Comparison of ENCODE assay signal across 1 cellular context in the genomic region with DNA sequence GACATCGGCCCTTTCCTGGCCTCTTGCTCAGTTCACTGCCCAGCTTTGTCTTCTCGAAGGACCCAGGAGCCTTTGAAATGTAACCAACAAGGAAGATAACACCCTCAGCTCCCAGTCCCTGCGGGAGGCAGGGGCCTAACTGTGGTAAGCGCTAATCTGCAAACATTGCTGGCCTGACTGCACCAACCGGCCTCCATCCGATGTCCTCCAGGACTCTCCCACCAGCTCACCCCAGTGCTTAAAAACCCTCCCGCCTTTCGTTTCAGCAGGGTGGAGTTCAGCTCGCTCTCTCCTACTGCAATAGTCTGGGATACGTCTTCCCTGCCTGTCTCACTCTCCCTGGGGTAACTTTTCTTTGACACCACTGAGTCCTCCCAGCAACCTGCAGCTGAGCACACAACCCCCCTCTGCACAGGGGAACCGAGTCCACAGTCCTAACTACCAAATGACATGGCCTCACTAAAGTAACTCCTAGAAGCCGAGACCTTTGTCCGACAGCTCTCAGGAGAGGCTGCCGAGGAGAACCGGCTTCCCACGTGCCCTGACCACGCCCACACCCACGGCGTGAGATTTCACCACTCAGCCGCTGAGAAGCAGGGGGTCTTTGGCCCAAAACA.
TF ChIP-seq lines count a peak whose summit lies in the region.

No MANE protein-coding gene starts in this region.

TF ChIP-seq in HepG2, 621 proteins besides CTCF, POLR2A, EP300 and RAD21 (continued from another document and continues in another):
- TF ChIP-seq NRL (CRISPR knock-in tag; IDR thresholded peaks at IDR 0.05; ENCODE audit: borderline replicate concordance), result no peak
- 0 out of 2 replicates have a peak, but pooled peaks have one; percentile 22 for TF ChIP-seq ZNF558 (CRISPR knock-in tag; IDR thresholded peaks at IDR 0.05; ENCODE audit: borderline replicate concordance)
- 0 out of 2 replicates have a peak, but pooled peaks have one; percentile 49 for TF ChIP-seq PHF21A (CRISPR knock-in tag; IDR thresholded peaks at IDR 0.05)
- 0 out of 2 replicates have a peak, but pooled peaks have one; percentile 28 for TF ChIP-seq ZBTB38 (CRISPR knock-in tag; IDR thresholded peaks at IDR 0.05)
- TF ChIP-seq, protein P1, sequence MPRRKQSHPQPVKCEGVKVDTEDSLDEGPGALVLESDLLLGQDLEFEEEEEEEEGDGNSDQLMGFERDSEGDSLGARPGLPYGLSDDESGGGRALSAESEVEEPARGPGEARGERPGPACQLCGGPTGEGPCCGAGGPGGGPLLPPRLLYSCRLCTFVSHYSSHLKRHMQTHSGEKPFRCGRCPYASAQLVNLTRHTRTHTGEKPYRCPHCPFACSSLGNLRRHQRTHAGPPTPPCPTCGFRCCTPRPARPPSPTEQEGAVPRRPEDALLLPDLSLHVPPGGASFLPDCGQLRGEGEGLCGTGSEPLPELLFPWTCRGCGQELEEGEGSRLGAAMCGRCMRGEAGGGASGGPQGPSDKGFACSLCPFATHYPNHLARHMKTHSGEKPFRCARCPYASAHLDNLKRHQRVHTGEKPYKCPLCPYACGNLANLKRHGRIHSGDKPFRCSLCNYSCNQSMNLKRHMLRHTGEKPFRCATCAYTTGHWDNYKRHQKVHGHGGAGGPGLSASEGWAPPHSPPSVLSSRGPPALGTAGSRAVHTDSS (CRISPR knock-in tag; conservative IDR thresholded peaks at IDR 0.05), result no peak
- peak; percentile 46; the same call in 1 of the 2 replicates for TF ChIP-seq GLI4 (CRISPR knock-in tag; IDR thresholded peaks at IDR 0.05; ENCODE audit: borderline replicate concordance)
- TF ChIP-seq, protein P2, sequence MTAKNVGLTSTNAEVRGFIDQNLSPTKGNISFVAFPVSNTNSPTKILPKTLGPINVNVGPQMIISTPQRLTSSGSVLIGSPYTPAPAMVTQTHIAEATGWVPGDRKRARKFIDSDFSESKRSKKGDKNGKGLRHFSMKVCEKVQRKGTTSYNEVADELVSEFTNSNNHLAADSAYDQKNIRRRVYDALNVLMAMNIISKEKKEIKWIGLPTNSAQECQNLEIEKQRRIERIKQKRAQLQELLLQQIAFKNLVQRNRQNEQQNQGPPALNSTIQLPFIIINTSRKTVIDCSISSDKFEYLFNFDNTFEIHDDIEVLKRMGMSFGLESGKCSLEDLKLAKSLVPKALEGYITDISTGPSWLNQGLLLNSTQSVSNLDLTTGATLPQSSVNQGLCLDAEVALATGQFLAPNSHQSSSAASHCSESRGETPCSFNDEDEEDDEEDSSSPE (CRISPR knock-in tag; IDR thresholded peaks at IDR 0.05), result 0 out of 2 replicates have a peak, but pooled peaks have one; percentile 10
- no peak for TF ChIP-seq KAT8 (CRISPR knock-in tag; IDR thresholded peaks at IDR 0.05)
- TF ChIP-seq IRF2 (CRISPR knock-in tag; IDR thresholded peaks at IDR 0.05), result 0 out of 2 replicates have a peak, but pooled peaks have one; percentile 38
- TF ChIP-seq, protein P3, sequence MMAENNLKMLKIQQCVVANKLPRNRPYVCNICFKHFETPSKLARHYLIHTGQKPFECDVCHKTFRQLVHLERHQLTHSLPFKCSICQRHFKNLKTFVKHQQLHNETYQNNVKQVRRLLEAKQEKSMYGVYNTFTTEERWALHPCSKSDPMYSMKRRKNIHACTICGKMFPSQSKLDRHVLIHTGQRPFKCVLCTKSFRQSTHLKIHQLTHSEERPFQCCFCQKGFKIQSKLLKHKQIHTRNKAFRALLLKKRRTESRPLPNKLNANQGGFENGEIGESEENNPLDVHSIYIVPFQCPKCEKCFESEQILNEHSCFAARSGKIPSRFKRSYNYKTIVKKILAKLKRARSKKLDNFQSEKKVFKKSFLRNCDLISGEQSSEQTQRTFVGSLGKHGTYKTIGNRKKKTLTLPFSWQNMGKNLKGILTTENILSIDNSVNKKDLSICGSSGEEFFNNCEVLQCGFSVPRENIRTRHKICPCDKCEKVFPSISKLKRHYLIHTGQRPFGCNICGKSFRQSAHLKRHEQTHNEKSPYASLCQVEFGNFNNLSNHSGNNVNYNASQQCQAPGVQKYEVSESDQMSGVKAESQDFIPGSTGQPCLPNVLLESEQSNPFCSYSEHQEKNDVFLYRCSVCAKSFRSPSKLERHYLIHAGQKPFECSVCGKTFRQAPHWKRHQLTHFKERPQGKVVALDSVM (CRISPR knock-in tag; IDR thresholded peaks at IDR 0.05), result peak; percentile 65; the same call in 1 of the 2 replicates
- TF ChIP-seq, protein P4, sequence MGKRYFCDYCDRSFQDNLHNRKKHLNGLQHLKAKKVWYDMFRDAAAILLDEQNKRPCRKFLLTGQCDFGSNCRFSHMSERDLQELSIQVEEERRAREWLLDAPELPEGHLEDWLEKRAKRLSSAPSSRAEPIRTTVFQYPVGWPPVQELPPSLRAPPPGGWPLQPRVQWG (CRISPR knock-in tag; IDR thresholded peaks at IDR 0.05; ENCODE audit: borderline replicate concordance, low read depth), result no peak
- TF ChIP-seq TCF12 (IDR thresholded peaks at IDR 0.05), result no peak
- TF ChIP-seq TCF12 (CRISPR knock-in tag; IDR thresholded peaks at IDR 0.05), result 0 out of 2 replicates have a peak, but pooled peaks have one; percentile 57
- 0 out of 2 replicates have a peak, but pooled peaks have one; percentile 28 for TF ChIP-seq SPEN (CRISPR knock-in tag; IDR thresholded peaks at IDR 0.05; ENCODE audit: low read depth)
- 0 out of 2 replicates have a peak, but pooled peaks have one; percentile 52 for TF ChIP-seq ZNF589 (CRISPR knock-in tag; conservative IDR thresholded peaks at IDR 0.05)
- peak; percentile 49; the same call in 1 of the 2 replicates for TF ChIP-seq ZSCAN21 (CRISPR knock-in tag; IDR thresholded peaks at IDR 0.05; ENCODE audit: borderline replicate concordance)
- TF ChIP-seq ZNF501 (CRISPR knock-in tag; IDR thresholded peaks at IDR 0.05), result peak; percentile 51; the same call in 1 of the 2 replicates
- TF ChIP-seq ZNF136 (CRISPR knock-in tag; IDR thresholded peaks at IDR 0.05; ENCODE audit: low read depth), result peak; percentile 72; the same call in 1 of the 2 replicates
- 0 out of 2 replicates have a peak, but pooled peaks have one; percentile 36 for TF ChIP-seq ZFP36L1 (CRISPR knock-in tag; IDR thresholded peaks at IDR 0.05)
- TF ChIP-seq, protein P5, sequence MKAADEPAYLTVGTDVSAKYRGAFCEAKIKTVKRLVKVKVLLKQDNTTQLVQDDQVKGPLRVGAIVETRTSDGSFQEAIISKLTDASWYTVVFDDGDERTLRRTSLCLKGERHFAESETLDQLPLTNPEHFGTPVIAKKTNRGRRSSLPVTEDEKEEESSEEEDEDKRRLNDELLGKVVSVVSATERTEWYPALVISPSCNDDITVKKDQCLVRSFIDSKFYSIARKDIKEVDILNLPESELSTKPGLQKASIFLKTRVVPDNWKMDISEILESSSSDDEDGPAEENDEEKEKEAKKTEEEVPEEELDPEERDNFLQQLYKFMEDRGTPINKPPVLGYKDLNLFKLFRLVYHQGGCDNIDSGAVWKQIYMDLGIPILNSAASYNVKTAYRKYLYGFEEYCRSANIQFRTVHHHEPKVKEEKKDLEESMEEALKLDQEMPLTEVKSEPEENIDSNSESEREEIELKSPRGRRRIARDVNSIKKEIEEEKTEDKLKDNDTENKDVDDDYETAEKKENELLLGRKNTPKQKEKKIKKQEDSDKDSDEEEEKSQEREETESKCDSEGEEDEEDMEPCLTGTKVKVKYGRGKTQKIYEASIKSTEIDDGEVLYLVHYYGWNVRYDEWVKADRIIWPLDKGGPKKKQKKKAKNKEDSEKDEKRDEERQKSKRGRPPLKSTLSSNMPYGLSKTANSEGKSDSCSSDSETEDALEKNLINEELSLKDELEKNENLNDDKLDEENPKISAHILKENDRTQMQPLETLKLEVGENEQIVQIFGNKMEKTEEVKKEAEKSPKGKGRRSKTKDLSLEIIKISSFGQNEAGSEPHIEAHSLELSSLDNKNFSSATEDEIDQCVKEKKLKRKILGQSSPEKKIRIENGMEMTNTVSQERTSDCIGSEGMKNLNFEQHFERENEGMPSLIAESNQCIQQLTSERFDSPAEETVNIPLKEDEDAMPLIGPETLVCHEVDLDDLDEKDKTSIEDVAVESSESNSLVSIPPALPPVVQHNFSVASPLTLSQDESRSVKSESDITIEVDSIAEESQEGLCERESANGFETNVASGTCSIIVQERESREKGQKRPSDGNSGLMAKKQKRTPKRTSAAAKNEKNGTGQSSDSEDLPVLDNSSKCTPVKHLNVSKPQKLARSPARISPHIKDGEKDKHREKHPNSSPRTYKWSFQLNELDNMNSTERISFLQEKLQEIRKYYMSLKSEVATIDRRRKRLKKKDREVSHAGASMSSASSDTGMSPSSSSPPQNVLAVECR (CRISPR knock-in tag; IDR thresholded peaks at IDR 0.05; ENCODE audit: borderline replicate concordance), result peak; percentile 39; the same call in 1 of the 2 replicates
- TF ChIP-seq, protein P6, sequence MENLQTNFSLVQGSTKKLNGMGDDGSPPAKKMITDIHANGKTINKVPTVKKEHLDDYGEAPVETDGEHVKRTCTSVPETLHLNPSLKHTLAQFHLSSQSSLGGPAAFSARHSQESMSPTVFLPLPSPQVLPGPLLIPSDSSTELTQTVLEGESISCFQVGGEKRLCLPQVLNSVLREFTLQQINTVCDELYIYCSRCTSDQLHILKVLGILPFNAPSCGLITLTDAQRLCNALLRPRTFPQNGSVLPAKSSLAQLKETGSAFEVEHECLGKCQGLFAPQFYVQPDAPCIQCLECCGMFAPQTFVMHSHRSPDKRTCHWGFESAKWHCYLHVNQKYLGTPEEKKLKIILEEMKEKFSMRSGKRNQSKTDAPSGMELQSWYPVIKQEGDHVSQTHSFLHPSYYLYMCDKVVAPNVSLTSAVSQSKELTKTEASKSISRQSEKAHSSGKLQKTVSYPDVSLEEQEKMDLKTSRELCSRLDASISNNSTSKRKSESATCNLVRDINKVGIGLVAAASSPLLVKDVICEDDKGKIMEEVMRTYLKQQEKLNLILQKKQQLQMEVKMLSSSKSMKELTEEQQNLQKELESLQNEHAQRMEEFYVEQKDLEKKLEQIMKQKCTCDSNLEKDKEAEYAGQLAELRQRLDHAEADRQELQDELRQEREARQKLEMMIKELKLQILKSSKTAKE (CRISPR knock-in tag; IDR thresholded peaks at IDR 0.05; ENCODE audit: borderline replicate concordance), result 0 out of 2 replicates have a peak, but pooled peaks have one; percentile 17
- peak; percentile 38; the same call in 1 of the 2 replicates for TF ChIP-seq NCOR1 (IDR thresholded peaks at IDR 0.05; ENCODE audit: borderline replicate concordance, low read length)
- TF ChIP-seq KLF6 (CRISPR knock-in tag; IDR thresholded peaks at IDR 0.05), result 0 out of 2 replicates have a peak, but pooled peaks have one; percentile 25
- TF ChIP-seq SUZ12 (IDR thresholded peaks at IDR 0.05; ENCODE audit: low read depth, low read length), result no peak
- TF ChIP-seq, protein P7, sequence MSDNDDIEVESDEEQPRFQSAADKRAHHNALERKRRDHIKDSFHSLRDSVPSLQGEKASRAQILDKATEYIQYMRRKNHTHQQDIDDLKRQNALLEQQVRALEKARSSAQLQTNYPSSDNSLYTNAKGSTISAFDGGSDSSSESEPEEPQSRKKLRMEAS (IDR thresholded peaks at IDR 0.05), result peak; percentile 65
- TF ChIP-seq ZNF547 (CRISPR knock-in tag; IDR thresholded peaks at IDR 0.05), result peak; percentile 26; the same call in 1 of the 2 replicates
- TF ChIP-seq, protein P8, sequence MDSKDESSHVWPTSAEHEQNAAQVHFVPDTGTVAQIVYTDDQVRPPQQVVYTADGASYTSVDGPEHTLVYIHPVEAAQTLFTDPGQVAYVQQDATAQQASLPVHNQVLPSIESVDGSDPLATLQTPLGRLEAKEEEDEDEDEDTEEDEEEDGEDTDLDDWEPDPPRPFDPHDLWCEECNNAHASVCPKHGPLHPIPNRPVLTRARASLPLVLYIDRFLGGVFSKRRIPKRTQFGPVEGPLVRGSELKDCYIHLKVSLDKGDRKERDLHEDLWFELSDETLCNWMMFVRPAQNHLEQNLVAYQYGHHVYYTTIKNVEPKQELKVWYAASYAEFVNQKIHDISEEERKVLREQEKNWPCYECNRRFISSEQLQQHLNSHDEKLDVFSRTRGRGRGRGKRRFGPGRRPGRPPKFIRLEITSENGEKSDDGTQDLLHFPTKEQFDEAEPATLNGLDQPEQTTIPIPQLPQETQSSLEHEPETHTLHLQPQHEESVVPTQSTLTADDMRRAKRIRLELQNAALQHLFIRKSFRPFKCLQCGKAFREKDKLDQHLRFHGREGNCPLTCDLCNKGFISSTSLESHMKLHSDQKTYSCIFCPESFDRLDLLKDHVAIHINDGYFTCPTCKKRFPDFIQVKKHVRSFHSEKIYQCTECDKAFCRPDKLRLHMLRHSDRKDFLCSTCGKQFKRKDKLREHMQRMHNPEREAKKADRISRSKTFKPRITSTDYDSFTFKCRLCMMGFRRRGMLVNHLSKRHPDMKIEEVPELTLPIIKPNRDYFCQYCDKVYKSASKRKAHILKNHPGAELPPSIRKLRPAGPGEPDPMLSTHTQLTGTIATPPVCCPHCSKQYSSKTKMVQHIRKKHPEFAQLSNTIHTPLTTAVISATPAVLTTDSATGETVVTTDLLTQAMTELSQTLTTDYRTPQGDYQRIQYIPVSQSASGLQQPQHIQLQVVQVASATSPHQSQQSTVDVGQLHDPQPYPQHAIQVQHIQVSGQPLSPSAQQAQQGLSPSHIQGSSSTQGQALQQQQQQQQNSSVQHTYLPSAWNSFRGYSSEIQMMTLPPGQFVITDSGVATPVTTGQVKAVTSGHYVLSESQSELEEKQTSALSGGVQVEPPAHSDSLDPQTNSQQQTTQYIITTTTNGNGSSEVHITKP (CRISPR knock-in tag; IDR thresholded peaks at IDR 0.05; ENCODE audit: low read depth), result no peak
- TF ChIP-seq ZNF441 (CRISPR knock-in tag; IDR thresholded peaks at IDR 0.05; ENCODE audit: borderline replicate concordance), result 0 out of 2 replicates have a peak, but pooled peaks have one; percentile 29
- no peak for TF ChIP-seq SRSF4 (IDR thresholded peaks at IDR 0.05; ENCODE audit: low read depth, low read length, poor library complexity, severe bottlenecking)
- 0 out of 2 replicates have a peak, but pooled peaks have one; percentile 38 for TF ChIP-seq HDAC2 (CRISPR knock-in tag; IDR thresholded peaks at IDR 0.05)
- TF ChIP-seq DMAP1 (CRISPR knock-in tag; IDR thresholded peaks at IDR 0.05), result 0 out of 2 replicates have a peak, but pooled peaks have one; percentile 28
- TF ChIP-seq HDAC1 (CRISPR knock-in tag; IDR thresholded peaks at IDR 0.05), result peak; percentile 63
- TF ChIP-seq, protein P9, sequence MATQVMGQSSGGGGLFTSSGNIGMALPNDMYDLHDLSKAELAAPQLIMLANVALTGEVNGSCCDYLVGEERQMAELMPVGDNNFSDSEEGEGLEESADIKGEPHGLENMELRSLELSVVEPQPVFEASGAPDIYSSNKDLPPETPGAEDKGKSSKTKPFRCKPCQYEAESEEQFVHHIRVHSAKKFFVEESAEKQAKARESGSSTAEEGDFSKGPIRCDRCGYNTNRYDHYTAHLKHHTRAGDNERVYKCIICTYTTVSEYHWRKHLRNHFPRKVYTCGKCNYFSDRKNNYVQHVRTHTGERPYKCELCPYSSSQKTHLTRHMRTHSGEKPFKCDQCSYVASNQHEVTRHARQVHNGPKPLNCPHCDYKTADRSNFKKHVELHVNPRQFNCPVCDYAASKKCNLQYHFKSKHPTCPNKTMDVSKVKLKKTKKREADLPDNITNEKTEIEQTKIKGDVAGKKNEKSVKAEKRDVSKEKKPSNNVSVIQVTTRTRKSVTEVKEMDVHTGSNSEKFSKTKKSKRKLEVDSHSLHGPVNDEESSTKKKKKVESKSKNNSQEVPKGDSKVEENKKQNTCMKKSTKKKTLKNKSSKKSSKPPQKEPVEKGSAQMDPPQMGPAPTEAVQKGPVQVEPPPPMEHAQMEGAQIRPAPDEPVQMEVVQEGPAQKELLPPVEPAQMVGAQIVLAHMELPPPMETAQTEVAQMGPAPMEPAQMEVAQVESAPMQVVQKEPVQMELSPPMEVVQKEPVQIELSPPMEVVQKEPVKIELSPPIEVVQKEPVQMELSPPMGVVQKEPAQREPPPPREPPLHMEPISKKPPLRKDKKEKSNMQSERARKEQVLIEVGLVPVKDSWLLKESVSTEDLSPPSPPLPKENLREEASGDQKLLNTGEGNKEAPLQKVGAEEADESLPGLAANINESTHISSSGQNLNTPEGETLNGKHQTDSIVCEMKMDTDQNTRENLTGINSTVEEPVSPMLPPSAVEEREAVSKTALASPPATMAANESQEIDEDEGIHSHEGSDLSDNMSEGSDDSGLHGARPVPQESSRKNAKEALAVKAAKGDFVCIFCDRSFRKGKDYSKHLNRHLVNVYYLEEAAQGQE (IDR thresholded peaks at IDR 0.05; ENCODE audit: borderline replicate concordance in 1 of 2, low read depth in 1 of 2, low read length in 2 of 2), result no peak
- peak; percentile 59; the same call in 1 of the 2 replicates for TF ChIP-seq HNF4A (CRISPR knock-in tag; IDR thresholded peaks at IDR 0.05)
